Comparison of ENCODE assay signal across 1 cellular context in the genomic region with DNA sequence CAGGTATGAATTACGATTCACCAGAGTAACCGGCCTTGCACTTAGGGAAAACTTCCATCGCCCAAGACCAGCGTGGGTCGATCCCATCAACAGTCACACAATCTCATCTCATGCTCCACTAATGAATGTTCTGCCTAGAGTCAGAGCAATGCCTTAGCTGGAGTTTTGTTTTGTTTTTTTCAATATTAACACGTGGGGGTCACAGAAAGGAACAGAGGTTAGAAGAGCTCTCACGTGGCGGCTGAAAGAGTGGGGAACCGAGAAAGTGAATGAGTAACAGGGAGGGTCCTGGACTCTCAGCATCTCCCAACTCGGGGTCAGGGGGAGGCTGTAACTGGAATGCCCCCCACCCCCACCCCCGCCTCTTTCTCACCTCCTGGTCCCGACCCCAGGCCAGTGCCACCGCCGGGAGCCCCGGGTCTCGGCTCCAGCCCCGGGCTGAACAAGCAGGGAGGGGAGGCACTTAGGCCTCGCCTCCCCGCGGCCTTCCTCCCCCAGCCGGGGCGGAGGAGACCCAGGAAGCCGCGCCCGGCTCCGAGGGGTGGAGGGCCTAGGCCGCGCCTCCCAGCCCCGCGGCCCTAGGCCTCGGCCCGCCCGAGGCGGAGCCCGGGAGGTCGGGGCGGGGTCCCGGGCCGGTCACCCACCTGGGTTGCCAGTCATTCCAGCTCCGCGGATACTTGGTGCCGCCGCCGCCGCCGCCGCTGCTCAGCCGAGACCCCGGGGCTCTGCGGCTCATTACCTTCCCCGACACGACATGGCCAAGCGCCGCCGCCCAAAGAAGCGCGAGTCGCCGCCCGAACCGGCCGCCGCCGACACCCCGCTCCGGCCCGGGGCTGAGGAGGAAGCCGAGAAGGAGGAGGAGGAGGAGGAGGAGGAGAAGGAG.
TF ChIP-seq lines count a peak whose summit lies in the region.

No MANE protein-coding gene starts in this region.

TF ChIP-seq in H1, 55 proteins besides CTCF, POLR2A, EP300 and RAD21:
- TF ChIP-seq TAF1 (IDR thresholded peaks at IDR 0.05; ENCODE audit: low read depth, low read length), result 0 out of 2 replicates have a peak, but pooled peaks have one; percentile 13
